In genomic region chr2:176129013-176129796, GRCh38 we compare ENCODE assay signal across 1 cellular context.
TF ChIP-seq lines count a peak whose summit lies in the region.

TSS of gene HOXD8 (plus strand) at chr2:176129705. CDS start at chr2:176130367, 662 bp downstream.

TF ChIP-seq in IMR-90, 13 proteins besides CTCF, POLR2A, EP300 and RAD21 (continued from another document):
- TF ChIP-seq USF2 (IDR thresholded peaks at IDR 0.05; ENCODE audit: low read depth, low read length), result no peak
- no peak for TF ChIP-seq RFX5 (IDR thresholded peaks at IDR 0.05; ENCODE audit: low read depth, low read length)
- no peak for TF ChIP-seq MAFK (IDR thresholded peaks at IDR 0.05; ENCODE audit: low read depth, low read length)
- TF ChIP-seq MAZ (IDR thresholded peaks at IDR 0.05; ENCODE audit: borderline replicate concordance, low read depth, low read length), result no peak
- no peak for TF ChIP-seq MXI1 (IDR thresholded peaks at IDR 0.05; ENCODE audit: borderline replicate concordance, low read depth, low read length)
- TF ChIP-seq ELK1 (IDR thresholded peaks at IDR 0.05; ENCODE audit: borderline replicate concordance, low read depth, low read length), result no peak
- TF ChIP-seq CEBPB (IDR thresholded peaks at IDR 0.05; ENCODE audit: low read depth, low read length), result no peak
- no peak for TF ChIP-seq RCOR1 (IDR thresholded peaks at IDR 0.05; ENCODE audit: insufficient replicate concordance, low read length)
